Comparison of ENCODE assay signal across 1 cellular context in the genomic region with DNA sequence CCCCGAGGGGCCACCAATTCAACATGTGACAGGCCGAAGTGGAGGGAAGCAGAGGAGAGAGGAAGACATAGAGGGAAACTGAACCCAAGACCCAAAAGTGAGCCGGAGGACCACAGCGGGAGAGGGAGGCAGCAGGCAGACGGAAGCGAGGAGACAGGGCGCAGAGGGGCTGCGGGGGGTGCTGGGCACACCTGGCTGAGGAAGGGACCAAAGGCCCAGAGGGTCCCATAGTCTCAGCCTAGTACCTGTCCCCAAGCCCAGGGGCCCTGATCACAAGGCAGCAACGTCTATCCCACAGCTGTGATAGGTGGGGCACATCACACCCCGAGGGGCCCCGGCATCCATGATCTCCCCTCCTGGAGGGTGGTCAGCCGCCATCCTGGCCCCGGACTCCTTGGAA.
TF ChIP-seq lines count a peak whose summit lies in the region.

No MANE protein-coding gene starts in this region.

TF ChIP-seq in WTC11, 78 proteins besides CTCF, POLR2A, EP300 and RAD21 (continued from another document):
- TF ChIP-seq, protein P1, sequence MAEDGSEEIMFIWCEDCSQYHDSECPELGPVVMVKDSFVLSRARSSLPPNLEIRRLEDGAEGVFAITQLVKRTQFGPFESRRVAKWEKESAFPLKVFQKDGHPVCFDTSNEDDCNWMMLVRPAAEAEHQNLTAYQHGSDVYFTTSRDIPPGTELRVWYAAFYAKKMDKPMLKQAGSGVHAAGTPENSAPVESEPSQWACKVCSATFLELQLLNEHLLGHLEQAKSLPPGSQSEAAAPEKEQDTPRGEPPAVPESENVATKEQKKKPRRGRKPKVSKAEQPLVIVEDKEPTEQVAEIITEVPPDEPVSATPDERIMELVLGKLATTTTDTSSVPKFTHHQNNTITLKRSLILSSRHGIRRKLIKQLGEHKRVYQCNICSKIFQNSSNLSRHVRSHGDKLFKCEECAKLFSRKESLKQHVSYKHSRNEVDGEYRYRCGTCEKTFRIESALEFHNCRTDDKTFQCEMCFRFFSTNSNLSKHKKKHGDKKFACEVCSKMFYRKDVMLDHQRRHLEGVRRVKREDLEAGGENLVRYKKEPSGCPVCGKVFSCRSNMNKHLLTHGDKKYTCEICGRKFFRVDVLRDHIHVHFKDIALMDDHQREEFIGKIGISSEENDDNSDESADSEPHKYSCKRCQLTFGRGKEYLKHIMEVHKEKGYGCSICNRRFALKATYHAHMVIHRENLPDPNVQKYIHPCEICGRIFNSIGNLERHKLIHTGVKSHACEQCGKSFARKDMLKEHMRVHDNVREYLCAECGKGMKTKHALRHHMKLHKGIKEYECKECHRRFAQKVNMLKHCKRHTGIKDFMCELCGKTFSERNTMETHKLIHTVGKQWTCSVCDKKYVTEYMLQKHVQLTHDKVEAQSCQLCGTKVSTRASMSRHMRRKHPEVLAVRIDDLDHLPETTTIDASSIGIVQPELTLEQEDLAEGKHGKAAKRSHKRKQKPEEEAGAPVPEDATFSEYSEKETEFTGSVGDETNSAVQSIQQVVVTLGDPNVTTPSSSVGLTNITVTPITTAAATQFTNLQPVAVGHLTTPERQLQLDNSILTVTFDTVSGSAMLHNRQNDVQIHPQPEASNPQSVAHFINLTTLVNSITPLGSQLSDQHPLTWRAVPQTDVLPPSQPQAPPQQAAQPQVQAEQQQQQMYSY (CRISPR knock-in tag; IDR thresholded peaks at IDR 0.05): no peak
- TF ChIP-seq RELA (CRISPR knock-in tag; IDR thresholded peaks at IDR 0.05; ENCODE audit: borderline replicate concordance): no peak
- TF ChIP-seq, protein P2, sequence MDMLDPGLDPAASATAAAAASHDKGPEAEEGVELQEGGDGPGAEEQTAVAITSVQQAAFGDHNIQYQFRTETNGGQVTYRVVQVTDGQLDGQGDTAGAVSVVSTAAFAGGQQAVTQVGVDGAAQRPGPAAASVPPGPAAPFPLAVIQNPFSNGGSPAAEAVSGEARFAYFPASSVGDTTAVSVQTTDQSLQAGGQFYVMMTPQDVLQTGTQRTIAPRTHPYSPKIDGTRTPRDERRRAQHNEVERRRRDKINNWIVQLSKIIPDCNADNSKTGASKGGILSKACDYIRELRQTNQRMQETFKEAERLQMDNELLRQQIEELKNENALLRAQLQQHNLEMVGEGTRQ (CRISPR knock-in tag; IDR thresholded peaks at IDR 0.05): no peak
- TF ChIP-seq KAT7 (CRISPR knock-in tag; IDR thresholded peaks at IDR 0.05; ENCODE audit: borderline replicate concordance): no peak
